Comparison of ENCODE assay signal across 18 cellular contexts in genomic region chr2:220966636-220967035, GRCh38.
DNase-seq lines count a peak whose midpoint lies in the region; ATAC-seq, FAIRE-seq and TF ChIP-seq lines count a peak whose summit lies in the region.
"Had no signal": no experiment of that assay in that cellular context is flagged by ENCODE, and none has a peak within 500 bp of the region (broad histone marks: within the 10 kb centered on the region; RNA-seq: fewer than 3 reads in every experiment).

No MANE protein-coding gene starts in this region.

- no peaks in the 10 kb centered on the region for H3K27me3 ChIP-seq in suprapubic skin
- H3K27me3 ChIP-seq: esophagus muscularis mucosa, transverse colon had no signal

- ATAC-seq in natural killer cell treated with Interleukin-12 subunit alpha and Interleukin-12 subunit beta and Interleukin-15 and Interleukin-18, amount 100 ng/mL, for 72 hours = no peak
- ATAC-seq in Right ventricle myocardium inferior = no peak

- TF ChIP-seq POLR2A in suprapubic skin (IDR thresholded peaks at IDR 0.05) = no peak

- intact Hi-C loops in Right ventricle myocardium inferior (cut with DNase I) = no loop called here

- FAIRE-seq in HTR-8/SVneo (lab: Jason Lieb, UNC) = peak; percentile 16
- FAIRE-seq: islet of Langerhans had no signal

- no peak overlapping the region for H3K27ac ChIP-seq in suprapubic skin
- H3K27ac ChIP-seq: esophagus muscularis mucosa, transverse colon had no signal

- in situ Hi-C loops in astrocyte of the spinal cord (cut with HindIII; ENCODE audit: low sequenced_read_pairs) = no loop called here

- TF ChIP-seq EP300 in suprapubic skin (IDR thresholded peaks at IDR 0.05) = no peak

- no peak for TF ChIP-seq CTCF in AG09309 (IDR thresholded peaks at IDR 0.05; ENCODE audit: control insufficient read depth, insufficient read depth, low read depth, low read length, missing control alignments)
- no peak for TF ChIP-seq CTCF in astrocyte of the spinal cord (IDR thresholded peaks at IDR 0.05; ENCODE audit: low read depth, low read length)
- no peak for TF ChIP-seq CTCF in suprapubic skin (IDR thresholded peaks at IDR 0.05)

- no peaks in the 10 kb centered on the region for H3K36me3 Mint-ChIP-seq in natural killer cell treated with Interleukin-12 subunit alpha and Interleukin-12 subunit beta and Interleukin-15 and Interleukin-18, amount 100 ng/mL, for 72 hours
- H3K36me3 Mint-ChIP-seq: activated naive CD4-positive, alpha-beta T cell treated with anti-CD3 and anti-CD28 coated beads, Interleukin-2, amount 50 U/mL, for 24 hours had no signal

- H3K9me3 Mint-ChIP-seq in natural killer cell treated with Interleukin-12 subunit alpha and Interleukin-12 subunit beta and Interleukin-15 and Interleukin-18, amount 100 ng/mL, for 72 hours = no peaks in the 10 kb centered on the region
- H3K9me3 Mint-ChIP-seq: activated naive CD4-positive, alpha-beta T cell treated with anti-CD3 and anti-CD28 coated beads, Interleukin-2, amount 50 U/mL, for 24 hours had no signal

- no peaks in the 10 kb centered on the region for H3K9me3 ChIP-seq in suprapubic skin
- H3K9me3 ChIP-seq: esophagus muscularis mucosa, HAP-1, SK-N-SH, transverse colon had no signal

- H3K27ac Mint-ChIP-seq in natural killer cell treated with Interleukin-12 subunit alpha and Interleukin-12 subunit beta and Interleukin-15 and Interleukin-18, amount 100 ng/mL, for 72 hours = no peak overlapping the region
- H3K27ac Mint-ChIP-seq: activated naive CD4-positive, alpha-beta T cell treated with anti-CD3 and anti-CD28 coated beads, Interleukin-2, amount 50 U/mL, for 24 hours had no signal

- DNase-seq in AG09309 (ENCODE audit: low read depth) = peak; percentile 34
- DNase-seq in HTR-8/SVneo (ENCODE audit: insufficient read length, low spot score) = peak; percentile 50
- peak; percentile 92 for DNase-seq in astrocyte of the spinal cord (ENCODE audit: low read depth, low spot score)
- peak; percentile 83 for DNase-seq in iris pigment epithelial cell (ENCODE audit: low read depth)
- no peak for DNase-seq in natural killer cell treated with Interleukin-12 subunit alpha and Interleukin-12 subunit beta and Interleukin-15 and Interleukin-18, amount 100 ng/mL, for 72 hours (ENCODE audit: low spot score)
- no peak for DNase-seq in Right ventricle myocardium inferior (ENCODE audit: missing footprints)
- DNase-seq in SW 1271 (lab: John Stamatoyannopoulos, UW) = no peak
- no peak for DNase-seq in suprapubic skin (ENCODE audit: low spot score in 2 of 2)
- DNase-seq: activated CD4-positive, CD25-positive, alpha-beta regulatory T cell; AML-193; NK-92 treated with Interleukin-12 subunit alpha and Interleukin-12 subunit beta, amount 100 ng/mL, for 24 hours; SK-N-SH; stimulated activated CD8-positive, alpha-beta memory T cell treated with anti-CD3 and anti-CD28 coated beads, Interleukin-4, amount 100 ng/mL, for 48 hours; transverse colon had no signal

- H3K36me3 ChIP-seq in suprapubic skin = no peaks in the 10 kb centered on the region
- H3K36me3 ChIP-seq: esophagus muscularis mucosa, HAP-1, transverse colon had no signal

- no peak overlapping the region for H3K4me3 Mint-ChIP-seq in natural killer cell treated with Interleukin-12 subunit alpha and Interleukin-12 subunit beta and Interleukin-15 and Interleukin-18, amount 100 ng/mL, for 72 hours
- H3K4me3 Mint-ChIP-seq: activated naive CD4-positive, alpha-beta T cell treated with anti-CD3 and anti-CD28 coated beads, Interleukin-2, amount 50 U/mL, for 24 hours had no signal

- no peaks in the 10 kb centered on the region for H3K4me1 ChIP-seq in suprapubic skin
- H3K4me1 ChIP-seq: esophagus muscularis mucosa, HAP-1, transverse colon had no signal

- 51% methylated on average over 3 of the region's 3 CpGs for WGBS in suprapubic skin

- H3K4me1 Mint-ChIP-seq in natural killer cell treated with Interleukin-12 subunit alpha and Interleukin-12 subunit beta and Interleukin-15 and Interleukin-18, amount 100 ng/mL, for 72 hours (ENCODE audit: low read depth in 2 of 2) = no peaks in the 10 kb centered on the region
- H3K4me1 Mint-ChIP-seq: activated naive CD4-positive, alpha-beta T cell treated with anti-CD3 and anti-CD28 coated beads, Interleukin-2, amount 50 U/mL, for 24 hours had no signal

- H3K4me3 ChIP-seq in AG09309 (ENCODE audit: control insufficient read depth, low read depth, low read length) = no peak overlapping the region
- H3K4me3 ChIP-seq in astrocyte of the spinal cord (ENCODE audit: low read depth, low read length) = no peak overlapping the region
- H3K4me3 ChIP-seq in suprapubic skin = no peak overlapping the region
- H3K4me3 ChIP-seq: esophagus muscularis mucosa, HAP-1, transverse colon had no signal

- H3K27me3 Mint-ChIP-seq in natural killer cell treated with Interleukin-12 subunit alpha and Interleukin-12 subunit beta and Interleukin-15 and Interleukin-18, amount 100 ng/mL, for 72 hours = peaks cover 2 to 7% of the 10 kb centered on the region in 2 donors
- H3K27me3 Mint-ChIP-seq: activated naive CD4-positive, alpha-beta T cell treated with anti-CD3 and anti-CD28 coated beads, Interleukin-2, amount 50 U/mL, for 24 hours had no signal

Comparison
In these comparisons a context has a peak if more than half of its experiments do, and no peak if none do; other contexts are left out.
1. DNase-seq: peak in AG09309 (single experiment), HTR-8/SVneo (single experiment), astrocyte of the spinal cord (single experiment) and iris pigment epithelial cell (single experiment); none in natural killer cell treated with Interleukin-12 subunit alpha and Interleukin-12 subunit beta and Interleukin-15 and Interleukin-18, amount 100 ng/mL, for 72 hours (single experiment), Right ventricle myocardium inferior (single experiment), SW 1271 (0 of 2) and suprapubic skin (0 of 2).